23 cellular contexts compared by ENCODE assay signal in genomic region chr4:87802858-87803257, GRCh38. TPM values are rescaled to one million over a fixed set of nuclear protein-coding genes. Genes with fewer than 3 reads are reported as not detected.
A peak's percentile ranks its signal among the peaks of the same experiment; 100 is the strongest.
DNase-seq lines count a peak whose midpoint lies in the region; ATAC-seq and TF ChIP-seq lines count a peak whose summit lies in the region.
"Had no signal": no experiment of that assay in that cellular context is flagged by ENCODE, and none has a peak within 500 bp of the region (broad histone marks: within the 10 kb centered on the region; RNA-seq: fewer than 3 reads in every experiment).

No MANE protein-coding gene starts in this region.

- TF ChIP-seq RAD21 in HCT116 (IDR thresholded peaks at IDR 0.05; ENCODE audit: low read depth): no peak

- BruUV-seq in HCT116 (replicated peaks; lab: Mats Ljungman, UMichigan): no TSS peak

- H3K27me3 ChIP-seq in HCT116 (ENCODE audit: insufficient read depth, low read length) (no peaks in the 10 kb centered on the region), aorta (ENCODE audit: control insufficient read depth in 1 of 2, insufficient read depth in 2 of 2, low read length in 1 of 2) (no peaks in the 10 kb centered on the region), BE2C (0 out of 2 replicates have a peak, but pooled peaks cover 2% of the 10 kb centered on the region)

- no peak for TF ChIP-seq POLR2A in HCT116 (IDR thresholded peaks at IDR 0.05; ENCODE audit: borderline replicate concordance, extremely low read depth, insufficient read depth, insufficient read length)

- H4K20me1 ChIP-seq in HCT116 (ENCODE audit: insufficient read depth): no peaks in the 10 kb centered on the region

- H3K9ac ChIP-seq in HCT116 (ENCODE audit: low read length): no peak overlapping the region
- H3K9ac ChIP-seq: GM23248 had no signal

- H3K9me3 ChIP-seq in HCT116 (ENCODE audit: control insufficient read depth in 1 of 2, insufficient read depth in 1 of 2, low read depth in 1 of 2, low read length in 2 of 2) (no peaks in the 10 kb centered on the region), aorta (ENCODE audit: control insufficient read depth, low read length) (no peaks in the 10 kb centered on the region), BE2C (no peaks in the 10 kb centered on the region)
- H3K9me3 ChIP-seq: A549 had no signal

- H3K4me3 ChIP-seq in HCT116 (replicated peaks in 1 of 2; ENCODE audit: low read depth in 1 of 2, low read length in 2 of 2): no peak overlapping the region
- no peak overlapping the region for H3K4me3 ChIP-seq in aorta (ENCODE audit: low read length in 2 of 2)
- H3K4me3 ChIP-seq in BE2C (ENCODE audit: low read depth, low read length): no peak overlapping the region
- H3K4me3 ChIP-seq: A549, GM12878, GM23248 had no signal

- DNase-seq in HCT116 (ENCODE audit: low read depth, low spot score): no peak
- DNase-seq in OCI-M1 (lab: John Stamatoyannopoulos, UW): peak; percentile 10
- peak; percentile 4 for DNase-seq in iris pigment epithelial cell (ENCODE audit: low read depth)
- no peak for DNase-seq in aorta
- DNase-seq in superior temporal gyrus (ENCODE audit: extremely low spot score): no peak
- no peak for DNase-seq in HUDEP-2 (lab: John Stamatoyannopoulos, UW; ENCODE audit: unreplicated experiment in 76 of 76)
- DNase-seq in BE2C: no peak
- DNase-seq: 8988T; ACHN; AML-193; Calu3; CD4-positive, alpha-beta memory T cell; COR-L47; DMS153; DND-41; GDM1; GM23248; H7; HCEC 1CT had no signal

- RAD21 ChIA-PET in HCT116 (lab: Charles Lee; ENCODE audit: low non-redundant PET in 1 of 2, low total read pairs in 2 of 2, uncharacterized antibody in 2 of 2, unreplicated experiment in 2 of 2): no interaction called here

- POLR2A ChIA-PET in HCT116 (lab: Charles Lee): no interaction called here

- TF ChIP-seq CTCF in HCT116 (IDR thresholded peaks at IDR 0.05 in 2 of 3, conservative IDR thresholded peaks at IDR 0.05 in 1 of 3; ENCODE audit: borderline replicate concordance in 1 of 3, insufficient read depth in 1 of 3, low read depth in 2 of 3, low read length in 2 of 3) (no peak), BE2C (IDR thresholded peaks at IDR 0.05; ENCODE audit: low read depth, low read length) (no peak)

- no peak for ATAC-seq in HCT116
- no peak for ATAC-seq in aorta (ENCODE audit: low FRiP score)
- ATAC-seq: A549, GM12878 had no signal

- H2AFZ ChIP-seq in HCT116 (ENCODE audit: low read depth, low read length, poor library complexity, severe bottlenecking): peak overlapping the region; percentile 37
- H2AFZ ChIP-seq: GM23248 had no signal

- CTCF ChIA-PET in HCT116 (lab: Charles Lee): no interaction called here

- H3K4me1 ChIP-seq in HCT116 (ENCODE audit: control insufficient read depth in 1 of 2, insufficient read depth in 2 of 2, low read length in 2 of 2) (no peaks in the 10 kb centered on the region), aorta (ENCODE audit: control insufficient read depth in 1 of 2, insufficient read depth in 2 of 2, low read length in 2 of 2) (no peaks in the 10 kb centered on the region), BE2C (no peaks in the 10 kb centered on the region)
- H3K4me1 ChIP-seq: A549 had no signal

- no peaks in the 10 kb centered on the region for H3K9me2 ChIP-seq in HCT116 (ENCODE audit: insufficient read depth)

- no peak overlapping the region for H3K27ac ChIP-seq in HCT116 (ENCODE audit: low read depth, low read length)
- H3K27ac ChIP-seq in aorta (ENCODE audit: low read depth in 1 of 2, low read length in 2 of 2): no peak overlapping the region
- H3K27ac ChIP-seq: A549, GM23248 had no signal

- intact Hi-C loops in HCT116 (cut with micrococcal nuclease): no loop called here
- intact Hi-C loops in aorta (cut with DNase I): no loop called here

- no peaks in the 10 kb centered on the region for H3K79me2 ChIP-seq in HCT116 (ENCODE audit: insufficient read depth, low read length)

- no peak overlapping the region for H3K4me2 ChIP-seq in HCT116 (ENCODE audit: low read length)
- H3K4me2 ChIP-seq: A549 had no signal

- H3K36me3 ChIP-seq in HCT116 (ENCODE audit: control insufficient read depth in 1 of 2, insufficient read depth in 2 of 2, low read length in 2 of 2) (no peaks in the 10 kb centered on the region), aorta (ENCODE audit: control insufficient read depth in 1 of 2, insufficient read depth in 2 of 2, low read length in 1 of 2) (no peaks in the 10 kb centered on the region), BE2C (no peaks in the 10 kb centered on the region)

TF ChIP-seq in HCT116, 20 proteins besides CTCF, POLR2A, EP300 and RAD21:
- TF ChIP-seq CBX3 (IDR thresholded peaks at IDR 0.05; ENCODE audit: low read depth) (no peak), EZH2 (IDR thresholded peaks at IDR 0.05) (no peak), REST (IDR thresholded peaks at IDR 0.05; ENCODE audit: low read depth) (no peak), TCF7L2 (IDR thresholded peaks at IDR 0.05; ENCODE audit: borderline replicate concordance, extremely low read depth, insufficient read depth, insufficient read length) (no peak), CEBPB (IDR thresholded peaks at IDR 0.05; ENCODE audit: low read depth) (no peak), FOSL1 (IDR thresholded peaks at IDR 0.05; ENCODE audit: low read depth) (no peak), SIN3A (IDR thresholded peaks at IDR 0.05; ENCODE audit: low read depth) (no peak), SRF (IDR thresholded peaks at IDR 0.05; ENCODE audit: low read depth) (no peak), ZBTB33 (IDR thresholded peaks at IDR 0.05; ENCODE audit: extremely low read depth, insufficient replicate concordance, low read length) (no peak), ELF1 (IDR thresholded peaks at IDR 0.05; ENCODE audit: borderline replicate concordance, low read depth) (no peak), ZNF274 (IDR thresholded peaks at IDR 0.05; ENCODE audit: low read depth, low read length) (no peak), YY1 (IDR thresholded peaks at IDR 0.05; ENCODE audit: extremely low read depth, insufficient replicate concordance, low read depth, low read length) (no peak), ZFX (IDR thresholded peaks at IDR 0.05) (no peak), POLR2AphosphoS5 (IDR thresholded peaks at IDR 0.05; ENCODE audit: low read depth, low read length) (no peak), EZH2phosphoT487 (IDR thresholded peaks at IDR 0.05; ENCODE audit: borderline replicate concordance) (no peak)
- TF ChIP-seq, protein P1, sequence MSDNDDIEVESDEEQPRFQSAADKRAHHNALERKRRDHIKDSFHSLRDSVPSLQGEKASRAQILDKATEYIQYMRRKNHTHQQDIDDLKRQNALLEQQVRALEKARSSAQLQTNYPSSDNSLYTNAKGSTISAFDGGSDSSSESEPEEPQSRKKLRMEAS (IDR thresholded peaks at IDR 0.05): no peak

RNA-seq across cellular contexts. Expression of gene IBSP, which starts 3.5 kb away (rescaled TPM):
- not detected for total RNA-seq in HCT116 (2021; ENCODE audit: unreplicated experiment)
- not detected in 2 replicates for polyA plus RNA-seq in HCT116 (2012)
- 1 to 10 TPM in 1 of 2 donors, not detected in 1; 2.6 TPM for total RNA-seq in aorta
- polyA plus RNA-seq in aorta: not detected
- polyA plus RNA-seq in BE2C (2012; ENCODE audit: insufficient read depth, insufficient read length, low read depth): not detected
- total RNA-seq: Calu3; CD4-positive, alpha-beta memory T cell; GM12878; GM23248; H1; H7 had no signal
- polyA plus RNA-seq: A549; BJ; CD4-positive, alpha-beta memory T cell; GM12878; GM23248; H1 had no signal

RNA-seq across cellular contexts. Expression of gene MEPE, which starts 29.9 kb away (rescaled TPM):
- not detected for total RNA-seq in HCT116 (2021; ENCODE audit: unreplicated experiment)
- not detected in 2 replicates for polyA plus RNA-seq in HCT116 (2012)
- total RNA-seq in aorta: not detected
- polyA plus RNA-seq in aorta: not detected
- polyA plus RNA-seq in BE2C (2012; ENCODE audit: insufficient read depth, insufficient read length, low read depth): not detected
- total RNA-seq: Calu3; CD4-positive, alpha-beta memory T cell; GM12878; GM23248; H1; H7 had no signal
- polyA plus RNA-seq: A549; BJ; CD4-positive, alpha-beta memory T cell; GM12878; GM23248; H1 had no signal

Comparison
In these comparisons a context has a peak if more than half of its experiments do, and no peak if none do; other contexts are left out.
1. DNase-seq: peak in OCI-M1 (single experiment) and iris pigment epithelial cell (single experiment); none in HCT116 (single experiment), aorta (0 of 2), superior temporal gyrus (single experiment), HUDEP-2 (0 of 76) and BE2C (single experiment).